1 cellular context compared by ENCODE assay signal in the genomic region with DNA sequence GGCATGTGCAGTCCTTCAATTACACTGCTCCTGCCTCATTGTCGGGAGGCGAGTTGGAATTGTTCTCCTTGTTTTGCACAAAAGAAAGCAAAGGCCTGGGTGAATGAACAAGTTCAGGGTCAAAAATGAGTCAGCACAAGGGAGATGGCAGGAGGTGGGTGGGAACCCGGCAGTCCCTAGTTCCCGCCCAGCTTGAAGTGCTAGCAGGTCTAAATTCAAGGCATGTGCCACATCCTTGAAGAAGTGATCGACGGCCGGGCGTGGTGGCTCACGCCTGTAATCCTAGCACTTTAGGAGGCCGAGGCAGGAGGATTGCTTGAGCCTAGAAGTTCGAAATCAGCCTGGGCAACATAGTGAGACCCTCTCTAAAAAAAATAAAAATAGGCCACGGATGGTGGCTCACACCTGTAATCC.
TF ChIP-seq lines count a peak whose summit lies in the region.

No MANE protein-coding gene starts in this region.

TF ChIP-seq in K562, 482 proteins besides CTCF, POLR2A, EP300 and RAD21 (continued from another document and continues in another):
- TF ChIP-seq ARID4B (CRISPR knock-in tag; IDR thresholded peaks at IDR 0.05) (no peak), HDAC3 (IDR thresholded peaks at IDR 0.05; ENCODE audit: borderline replicate concordance, partially characterized antibody) (no peak), RAD51 (IDR thresholded peaks at IDR 0.05; ENCODE audit: borderline replicate concordance, low read depth) (no peak), HNRNPH1 (optimal IDR thresholded peaks at IDR 0.05; ENCODE audit: low read depth, low read length) (no peak), MIER1 (IDR thresholded peaks at IDR 0.05; ENCODE audit: low read depth) (no peak), KDM4B (IDR thresholded peaks at IDR 0.05; ENCODE audit: borderline replicate concordance in 2 of 2, low read depth in 1 of 2) (no peak), SAP30 (IDR thresholded peaks at IDR 0.05; ENCODE audit: borderline replicate concordance, insufficient read depth, low read depth, low read length, poor library complexity, severe bottlenecking) (no peak), ADNP (tag; IDR thresholded peaks at IDR 0.05) (no peak), POU5F1 (IDR thresholded peaks at IDR 0.05; ENCODE audit: borderline replicate concordance, low read depth, low read length, partially characterized antibody) (no peak), SMARCA4 (IDR thresholded peaks at IDR 0.05) (no peak), RB1 (IDR thresholded peaks at IDR 0.05; ENCODE audit: low read depth) (no peak), REST (CRISPR knock-in tag; IDR thresholded peaks at IDR 0.05; ENCODE audit: low read depth) (no peak), PATZ1 (CRISPR knock-in tag; IDR thresholded peaks at IDR 0.05; ENCODE audit: borderline replicate concordance) (no peak), HDAC1 (IDR thresholded peaks at IDR 0.05) (0 out of 4 replicates have a peak, but pooled peaks of 1 of the 2 experiments have one; percentile 32), SMC3 (conservative IDR thresholded peaks at IDR 0.05; ENCODE audit: insufficient read depth, low read depth, low read length) (no peak), HSF4 (CRISPR knock-in tag; IDR thresholded peaks at IDR 0.05; ENCODE audit: borderline replicate concordance) (no peak), PHB2 (IDR thresholded peaks at IDR 0.05; ENCODE audit: low read depth) (no peak), HOXB6 (CRISPR knock-in tag; IDR thresholded peaks at IDR 0.05; ENCODE audit: borderline replicate concordance) (no peak), ELK1 (CRISPR knock-in tag; IDR thresholded peaks at IDR 0.05) (no peak), SREBF1 (IDR thresholded peaks at IDR 0.05; ENCODE audit: borderline replicate concordance, low read depth, low read length) (no peak), FOXP1 (CRISPR knock-in tag; IDR thresholded peaks at IDR 0.05) (no peak), SIX5 (IDR thresholded peaks at IDR 0.05; ENCODE audit: borderline replicate concordance in 1 of 2, insufficient read depth in 1 of 2, low read depth in 1 of 2, low read length in 2 of 2) (no peak), RBM22 (IDR thresholded peaks at IDR 0.05; ENCODE audit: low read depth, low read length, poor library complexity, severe bottlenecking) (no peak), HMG20B (CRISPR knock-in tag; IDR thresholded peaks at IDR 0.05) (no peak), FOXA1 (IDR thresholded peaks at IDR 0.05; ENCODE audit: borderline replicate concordance) (no peak), ZNF57 (CRISPR knock-in tag; IDR thresholded peaks at IDR 0.05) (no peak), HES1 (IDR thresholded peaks at IDR 0.05; ENCODE audit: low read depth) (no peak), ZNF133 (CRISPR knock-in tag; IDR thresholded peaks at IDR 0.05) (no peak), RUNX1 (IDR thresholded peaks at IDR 0.05; ENCODE audit: low read depth) (no peak), ZNF408 (CRISPR knock-in tag; IDR thresholded peaks at IDR 0.05; ENCODE audit: low read depth) (no peak), CXXC5 (CRISPR knock-in tag; IDR thresholded peaks at IDR 0.05) (peak; percentile 57; the same call in 1 of the 2 replicates), HDGF (IDR thresholded peaks at IDR 0.05) (no peak), CREB3 (tag; conservative IDR thresholded peaks at IDR 0.05; ENCODE audit: low read depth) (no peak; the same call in 1 of the 2 replicates), ZNF12 (CRISPR knock-in tag; IDR thresholded peaks at IDR 0.05) (no peak)
- TF ChIP-seq, protein P1, sequence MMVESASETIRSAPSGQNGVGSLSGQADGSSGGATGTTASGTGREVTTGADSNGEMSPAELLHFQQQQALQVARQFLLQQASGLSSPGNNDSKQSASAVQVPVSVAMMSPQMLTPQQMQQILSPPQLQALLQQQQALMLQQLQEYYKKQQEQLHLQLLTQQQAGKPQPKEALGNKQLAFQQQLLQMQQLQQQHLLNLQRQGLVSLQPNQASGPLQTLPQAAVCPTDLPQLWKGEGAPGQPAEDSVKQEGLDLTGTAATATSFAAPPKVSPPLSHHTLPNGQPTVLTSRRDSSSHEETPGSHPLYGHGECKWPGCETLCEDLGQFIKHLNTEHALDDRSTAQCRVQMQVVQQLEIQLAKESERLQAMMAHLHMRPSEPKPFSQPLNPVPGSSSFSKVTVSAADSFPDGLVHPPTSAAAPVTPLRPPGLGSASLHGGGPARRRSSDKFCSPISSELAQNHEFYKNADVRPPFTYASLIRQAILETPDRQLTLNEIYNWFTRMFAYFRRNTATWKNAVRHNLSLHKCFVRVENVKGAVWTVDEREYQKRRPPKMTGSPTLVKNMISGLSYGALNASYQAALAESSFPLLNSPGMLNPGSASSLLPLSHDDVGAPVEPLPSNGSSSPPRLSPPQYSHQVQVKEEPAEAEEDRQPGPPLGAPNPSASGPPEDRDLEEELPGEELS (CRISPR knock-in tag; IDR thresholded peaks at IDR 0.05; ENCODE audit: borderline replicate concordance), result no peak
- TF ChIP-seq, protein P2, sequence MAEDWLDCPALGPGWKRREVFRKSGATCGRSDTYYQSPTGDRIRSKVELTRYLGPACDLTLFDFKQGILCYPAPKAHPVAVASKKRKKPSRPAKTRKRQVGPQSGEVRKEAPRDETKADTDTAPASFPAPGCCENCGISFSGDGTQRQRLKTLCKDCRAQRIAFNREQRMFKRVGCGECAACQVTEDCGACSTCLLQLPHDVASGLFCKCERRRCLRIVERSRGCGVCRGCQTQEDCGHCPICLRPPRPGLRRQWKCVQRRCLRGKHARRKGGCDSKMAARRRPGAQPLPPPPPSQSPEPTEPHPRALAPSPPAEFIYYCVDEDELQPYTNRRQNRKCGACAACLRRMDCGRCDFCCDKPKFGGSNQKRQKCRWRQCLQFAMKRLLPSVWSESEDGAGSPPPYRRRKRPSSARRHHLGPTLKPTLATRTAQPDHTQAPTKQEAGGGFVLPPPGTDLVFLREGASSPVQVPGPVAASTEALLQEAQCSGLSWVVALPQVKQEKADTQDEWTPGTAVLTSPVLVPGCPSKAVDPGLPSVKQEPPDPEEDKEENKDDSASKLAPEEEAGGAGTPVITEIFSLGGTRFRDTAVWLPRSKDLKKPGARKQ (CRISPR knock-in tag; IDR thresholded peaks at IDR 0.05), result no peak
- TF ChIP-seq, protein P3, sequence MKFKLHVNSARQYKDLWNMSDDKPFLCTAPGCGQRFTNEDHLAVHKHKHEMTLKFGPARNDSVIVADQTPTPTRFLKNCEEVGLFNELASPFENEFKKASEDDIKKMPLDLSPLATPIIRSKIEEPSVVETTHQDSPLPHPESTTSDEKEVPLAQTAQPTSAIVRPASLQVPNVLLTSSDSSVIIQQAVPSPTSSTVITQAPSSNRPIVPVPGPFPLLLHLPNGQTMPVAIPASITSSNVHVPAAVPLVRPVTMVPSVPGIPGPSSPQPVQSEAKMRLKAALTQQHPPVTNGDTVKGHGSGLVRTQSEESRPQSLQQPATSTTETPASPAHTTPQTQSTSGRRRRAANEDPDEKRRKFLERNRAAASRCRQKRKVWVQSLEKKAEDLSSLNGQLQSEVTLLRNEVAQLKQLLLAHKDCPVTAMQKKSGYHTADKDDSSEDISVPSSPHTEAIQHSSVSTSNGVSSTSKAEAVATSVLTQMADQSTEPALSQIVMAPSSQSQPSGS (CRISPR knock-in tag; IDR thresholded peaks at IDR 0.05), result no peak
- TF ChIP-seq, protein P4, sequence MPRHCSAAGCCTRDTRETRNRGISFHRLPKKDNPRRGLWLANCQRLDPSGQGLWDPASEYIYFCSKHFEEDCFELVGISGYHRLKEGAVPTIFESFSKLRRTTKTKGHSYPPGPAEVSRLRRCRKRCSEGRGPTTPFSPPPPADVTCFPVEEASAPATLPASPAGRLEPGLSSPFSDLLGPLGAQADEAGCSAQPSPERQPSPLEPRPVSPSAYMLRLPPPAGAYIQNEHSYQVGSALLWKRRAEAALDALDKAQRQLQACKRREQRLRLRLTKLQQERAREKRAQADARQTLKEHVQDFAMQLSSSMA (CRISPR knock-in tag; IDR thresholded peaks at IDR 0.05), result no peak
